In the genomic region with DNA sequence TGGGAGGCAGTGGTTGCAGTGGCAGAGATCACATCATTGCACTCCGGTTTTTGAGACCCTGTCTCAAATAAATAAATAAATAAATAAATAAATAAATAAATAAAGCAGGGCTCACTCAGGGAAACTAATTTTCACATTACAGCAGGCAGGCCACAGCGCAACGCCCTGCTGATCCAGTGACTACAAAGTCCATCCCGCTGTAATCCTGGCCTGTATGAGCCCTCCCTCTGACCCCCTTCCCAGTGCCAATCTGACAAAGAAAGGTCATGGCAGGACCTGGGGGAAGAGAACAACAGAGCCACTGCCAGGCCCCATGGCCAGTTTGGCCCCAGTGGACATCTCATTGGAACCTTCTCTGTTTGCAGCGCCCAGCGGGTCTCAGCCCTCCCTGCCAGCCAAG, we compare ENCODE assay signal across 19 cellular contexts. TPM values are rescaled to one million over a fixed set of nuclear protein-coding genes. Genes with fewer than 3 reads are reported as not detected.
A peak's percentile ranks its signal among the peaks of the same experiment; 100 is the strongest.
DNase-seq lines count a peak whose midpoint lies in the region; ATAC-seq, FAIRE-seq and TF ChIP-seq lines count a peak whose summit lies in the region.
"Had no signal": no experiment of that assay in that cellular context is flagged by ENCODE, and none has a peak within 500 bp of the region (broad histone marks: within the 10 kb centered on the region; RNA-seq: fewer than 3 reads in every experiment).

No MANE protein-coding gene starts in this region.

- H3K9ac ChIP-seq in HepG2 (ENCODE audit: insufficient read depth, low read depth, low read length), result no peak overlapping the region
- H3K9ac ChIP-seq: GM23248, KMS-11 had no signal

- TF ChIP-seq CTCF in adrenal gland (IDR thresholded peaks at IDR 0.05) (no peak), HepG2 (CRISPR knock-in tag; IDR thresholded peaks at IDR 0.05) (no peak), ovary (IDR thresholded peaks at IDR 0.05) (no peak), thyroid gland (IDR thresholded peaks at IDR 0.05) (no peak), spleen (IDR thresholded peaks at IDR 0.05 in 8 of 11, conservative IDR thresholded peaks at IDR 0.05 in 3 of 11) (no peak), psoas muscle (IDR thresholded peaks at IDR 0.05) (no peak)

- POLR2A ChIA-PET in HepG2 (lab: Yijun Ruan, JAX), result no interaction called here

- H4K20me1 ChIP-seq in HepG2 (ENCODE audit: insufficient read depth, low read length), result no peaks in the 10 kb centered on the region

- H3K4me1 ChIP-seq in adrenal gland (replicated peaks in 1 of 2), result peaks cover 68 to 98% of the 10 kb centered on the region in 2 donors
- H3K4me1 ChIP-seq in HepG2 (ENCODE audit: insufficient read depth, low read length), result peaks cover 32% of the 10 kb centered on the region
- H3K4me1 ChIP-seq in ovary (ENCODE audit: insufficient read depth), result peaks cover 44% of the 10 kb centered on the region
- H3K4me1 ChIP-seq in thyroid gland, result peaks cover 66 to 98% of the 10 kb centered on the region in 2 donors
- peaks cover 4 to 96% (median 56%) of the 10 kb centered on the region in 6 donors for H3K4me1 ChIP-seq in spleen
- peaks cover 56% of the 10 kb centered on the region for H3K4me1 ChIP-seq in psoas muscle

- H3K36me3 ChIP-seq in adrenal gland (replicated peaks in 1 of 2) (peaks cover 0 to 14% of the 10 kb centered on the region in 2 donors), HepG2 (replicated peaks in 1 of 2; ENCODE audit: control insufficient read depth in 1 of 2, insufficient read depth in 2 of 2, low read length in 2 of 2) (no peaks in the 10 kb centered on the region), ovary (no peaks in the 10 kb centered on the region), thyroid gland (no peaks in the 10 kb centered on the region), spleen (peaks cover 0 to 68% (median 0%) of the 10 kb centered on the region in 6 donors), psoas muscle (ENCODE audit: insufficient read depth in 1 of 2, low read depth in 1 of 2) (no peaks in the 10 kb centered on the region)
- H3K36me3 ChIP-seq: BE2C, MG63 had no signal

- intact Hi-C loops in adrenal gland (cut with DNase I), result no loop called here
- intact Hi-C loops in HepG2 (cut with micrococcal nuclease; ENCODE audit: unreplicated experiment), result no loop called here
- intact Hi-C loops in ovary (cut with DNase I), result loop anchor here in 1 of 4 donors (5.0 kb wide), 1 partner anchor 36 kb away; no protein-coding TSS in a partner anchor
- intact Hi-C loops in thyroid gland (cut with DNase I), result no loop called here
- intact Hi-C loops in spleen (cut with DNase I; ENCODE audit: low total_unique reads), result no loop called here
- intact Hi-C loops in psoas muscle (cut with DNase I), result no loop called here

- no peak overlapping the region for H3K4me3 ChIP-seq in adrenal gland
- no peak overlapping the region for H3K4me3 ChIP-seq in HepG2 (replicated peaks in 1 of 3; ENCODE audit: insufficient read depth in 1 of 3, low read depth in 2 of 3, low read length in 3 of 3)
- H3K4me3 ChIP-seq in ovary, result no peak overlapping the region
- no peak overlapping the region for H3K4me3 ChIP-seq in thyroid gland (replicated peaks in 1 of 3)
- H3K4me3 ChIP-seq in spleen, result no peak overlapping the region
- no peak overlapping the region for H3K4me3 ChIP-seq in psoas muscle
- H3K4me3 ChIP-seq: GM23248, MG63 had no signal

- in situ Hi-C loops in HepG2 (cut with HindIII; ENCODE audit: extremely low pct_ligation_motif_present, low pct_unique_long_range_greater_than_20kb), result no loop called here

- no peak for TF ChIP-seq RAD21 in HepG2 (CRISPR knock-in tag; IDR thresholded peaks at IDR 0.05)

- no peak overlapping the region for H3K4me2 ChIP-seq in HepG2 (ENCODE audit: low read depth, low read length)
- H3K4me2 ChIP-seq: KMS-11 had no signal

- H3K27me3 ChIP-seq in adrenal gland, result no peaks in the 10 kb centered on the region
- H3K27me3 ChIP-seq in HepG2 (ENCODE audit: control insufficient read depth in 1 of 2, insufficient read depth in 2 of 2, low read length in 2 of 2), result peaks cover 1 to 16% of the 10 kb centered on the region in 2 experiments; a peak in 3 of 5 replicates
- no peaks in the 10 kb centered on the region for H3K27me3 ChIP-seq in ovary
- no peaks in the 10 kb centered on the region for H3K27me3 ChIP-seq in thyroid gland
- H3K27me3 ChIP-seq in spleen (replicated peaks in 1 of 7), result no peaks in the 10 kb centered on the region
- no peaks in the 10 kb centered on the region for H3K27me3 ChIP-seq in psoas muscle (ENCODE audit: insufficient read depth in 3 of 3, low read length in 2 of 3)
- H3K27me3 ChIP-seq: BE2C, MG63 had no signal

- peak in 1 of 7 donors; percentile 56 for DNase-seq in adrenal gland
- no peak for DNase-seq in HepG2 (ENCODE audit: low spot score)
- DNase-seq in ovary, result peak in 1 of 5 donors; percentile 27
- DNase-seq in thyroid gland, result no peak
- DNase-seq in spleen, result no peak
- DNase-seq in SIG-M5 (lab: John Stamatoyannopoulos, UW), result no peak
- DNase-seq in psoas muscle, result no peak
- DNase-seq: BE2C; CD4-positive, alpha-beta memory T cell; DMS79 treated with DMSO at 0.1 percent for 48 hours; GM23248; MG63; NCI-H1105; NCI-H187; NCI-H69 had no signal

- H3K27ac ChIP-seq in adrenal gland, result peak overlapping the region in 4 of 5 donors; percentile 18 to 100 (median 98)
- H3K27ac ChIP-seq in HepG2 (ENCODE audit: extremely low read length, insufficient read depth, low read length), result no peak overlapping the region
- H3K27ac ChIP-seq in ovary, result peak overlapping the region; percentile 39 to 79
- peak overlapping the region; percentile 76 to 96 (median 93) for H3K27ac ChIP-seq in thyroid gland
- H3K27ac ChIP-seq in spleen, result no peak overlapping the region
- no peak overlapping the region for H3K27ac ChIP-seq in psoas muscle
- H3K27ac ChIP-seq: GM23248, KMS-11 had no signal

- no peak for TF ChIP-seq EP300 in HepG2 (IDR thresholded peaks at IDR 0.05; ENCODE audit: low read depth in 2 of 2, low read length in 2 of 2)
- TF ChIP-seq EP300 in HepG2 (CRISPR knock-in tag; IDR thresholded peaks at IDR 0.05; ENCODE audit: borderline replicate concordance), result no peak
- TF ChIP-seq EP300 in ovary (IDR thresholded peaks at IDR 0.05), result no peak

- CTCF ChIA-PET in HepG2 (lab: Yijun Ruan, JAX; ENCODE audit: low intra/inter-chr PET ratio, low total read pairs), result no interaction called here

- no peak overlapping the region for H2AFZ ChIP-seq in HepG2 (ENCODE audit: low read length)
- H2AFZ ChIP-seq: GM23248 had no signal

- ATAC-seq in HepG2 (peak; percentile 69), psoas muscle (no peak), GM18858 (IDR thresholded peaks at IDR 0.05; ENCODE audit: unreplicated experiment) (no peak)

- no peaks in the 10 kb centered on the region for H3K79me2 ChIP-seq in HepG2 (ENCODE audit: insufficient read depth, low read length)

- 81 to 88% (median 84%) methylated on average over 4 to 6 of the region's 6 CpGs for WGBS in adrenal gland, 4 donors
- WGBS in HepG2 (ENCODE audit: low lambda C conversion rate), result 30% methylated on average over 6 of the region's 6 CpGs
- 87 to 91% (median 88%) methylated on average over 6 of the region's 6 CpGs for WGBS in ovary, 3 donors
- 91 to 92% methylated on average over 6 of the region's 6 CpGs for WGBS in thyroid gland, 2 donors
- 94 to 98% (median 97%) methylated on average over 6 of the region's 6 CpGs for WGBS in spleen, 5 donors
- 78 to 88% (median 88%) methylated on average over 6 of the region's 6 CpGs for WGBS in psoas muscle, 3 donors

- TF ChIP-seq POLR2A in adrenal gland (IDR thresholded peaks at IDR 0.05) (no peak), HepG2 (IDR thresholded peaks at IDR 0.05; ENCODE audit: insufficient read depth in 1 of 2, low read depth in 2 of 2, low read length in 2 of 2) (no peak), ovary (IDR thresholded peaks at IDR 0.05) (no peak), thyroid gland (IDR thresholded peaks at IDR 0.05) (no peak), spleen (IDR thresholded peaks at IDR 0.05) (no peak)

- no TSS peak for BruUV-seq in HepG2 (replicated peaks; lab: Mats Ljungman, UMichigan)

- FAIRE-seq in HepG2 (lab: Jason Lieb, UNC), result no peak
- FAIRE-seq: G401.6, GM12891 had no signal

- H3K9me3 ChIP-seq in adrenal gland (replicated peaks in 1 of 3) (no peaks in the 10 kb centered on the region), HepG2 (ENCODE audit: low read length) (no peaks in the 10 kb centered on the region), ovary (no peaks in the 10 kb centered on the region), thyroid gland (no peaks in the 10 kb centered on the region), spleen (no peaks in the 10 kb centered on the region), psoas muscle (no peaks in the 10 kb centered on the region)
- H3K9me3 ChIP-seq: BE2C, MG63 had no signal

RNA-seq across cellular contexts. Expression of a gene that starts 9.3 kb away (rescaled TPM):
- total RNA-seq in adrenal gland (100 to 1,000 TPM; 134 to 830 (median 180) TPM), HepG2 (2016; rRNA removed; fragmentation: Illumina TruSeq; extraction: Trizol) (0.09 TPM in 1 of 2 replicates, not detected in the other), ovary (100 to 1,000 TPM in 5 of 7 donors, 10 to 100 TPM in 2; 80.4 to 205 (median 142) TPM), thyroid gland (10 to 100 TPM; 60.2 to 90.4 (median 82.0) TPM), spleen (10 to 100 TPM; 46.6 to 75.0 (median 62.3) TPM), psoas muscle (10 to 100 TPM; 14.4 to 57.1 (median 23.6) TPM)
- polyA plus RNA-seq in adrenal gland (1,000 to 10,000 TPM in 1 of 3 donors, 100 to 1,000 TPM in 2; 119 to 1,158 (median 135) TPM), HepG2 (2011; rRNA removed) (0.09 and 0.16 TPM in 2 replicates), ovary (100 to 1,000 TPM; 131 to 157 TPM), spleen (10 to 100 TPM; 36.4 to 46.0 (median 39.7) TPM), psoas muscle (10 to 100 TPM; 42.8 to 63.0 (median 59.2) TPM)
- not detected in 2 replicates for total RNA-seq in HepG2 (2016; cell fraction: cytosol; rRNA removed; fragmentation: Illumina TruSeq; extraction: Trizol; ENCODE audit: low read depth)
- total RNA-seq in HepG2 (2016; cell fraction: insoluble cytoplasmic fraction; rRNA removed; fragmentation: Illumina TruSeq; extraction: Trizol), result 0.06 TPM in 1 of 2 replicates, not detected in the other
- total RNA-seq in HepG2 (2016; cell fraction: membrane; rRNA removed; fragmentation: Illumina TruSeq; extraction: Trizol), result not detected in 2 replicates
- not detected in 2 replicates for total RNA-seq in HepG2 (2016; cell fraction: nucleus; rRNA removed; fragmentation: Illumina TruSeq; extraction: Trizol)
- 0.05 and 0.09 TPM in 2 replicates for polyA plus RNA-seq in HepG2 (2011; cell fraction: cytosol; rRNA removed)
- 0.26 TPM in 1 of 2 replicates, not detected in the other for polyA plus RNA-seq in HepG2 (2011; cell fraction: nucleus; rRNA removed)
- 0.11 TPM in 1 of 2 replicates, not detected in the other for polyA plus RNA-seq in HepG2 (2012)
- not detected in 2 replicates for polyA plus RNA-seq in HepG2 (2016; cell fraction: cytosol; fragmentation: Illumina TruSeq; extraction: Trizol; ENCODE audit: low read depth)
- 0.25 TPM in 1 of 2 replicates, not detected in the other for polyA plus RNA-seq in HepG2 (2016; cell fraction: insoluble cytoplasmic fraction; fragmentation: Illumina TruSeq; extraction: Trizol; ENCODE audit: low read depth)
- not detected in 2 replicates for polyA plus RNA-seq in HepG2 (2016; cell fraction: membrane; fragmentation: Illumina TruSeq; extraction: Trizol; ENCODE audit: low read depth)
- not detected in 2 replicates for polyA plus RNA-seq in HepG2 (2016; cell fraction: nucleus; fragmentation: Illumina TruSeq; extraction: Trizol; ENCODE audit: insufficient read depth, low read depth)
- 0.18 and 30.8 TPM in 2 replicates for polyA minus RNA-seq in HepG2 (2011; rRNA and poly(A)+ RNA removed; ENCODE audit: low replicate concordance)
- not detected in 2 replicates for polyA minus RNA-seq in HepG2 (2011; cell fraction: cytosol; rRNA and poly(A)+ RNA removed)
- 0.52 TPM in 1 of 2 replicates, not detected in the other for polyA minus RNA-seq in HepG2 (2011; cell fraction: nucleus; rRNA and poly(A)+ RNA removed)

Comparison
In these comparisons a context has a peak if more than half of its experiments do, and no peak if none do; other contexts are left out.
1. H3K27ac ChIP-seq: peak in adrenal gland (4 of 5), ovary (2 of 2) and thyroid gland (3 of 3); none in HepG2 (single experiment), spleen (0 of 8) and psoas muscle (single experiment).
2. RNA of a gene that starts 9.3 kb away (total RNA-seq): 134 to 830 TPM in adrenal gland, 80.4 to 205 TPM in ovary, 60.2 to 90.4 TPM in thyroid gland, 46.6 to 75.0 TPM in spleen and 14.4 to 57.1 TPM in psoas muscle; 0.06 to 0.09 TPM in HepG2; every median in the first group is over 10 times any median in the second.